In genomic region chr13:43879323-43880181, GRCh38 we compare ENCODE assay signal across 8 cellular contexts. TPM values are rescaled to one million over a fixed set of nuclear protein-coding genes. Genes with fewer than 3 reads are reported as not detected.
DNase-seq lines count a peak whose midpoint lies in the region; ATAC-seq and TF ChIP-seq lines count a peak whose summit lies in the region.

Gene CCDC122, minus strand, starts transcription at chr13:43879740. Its CDS starts 10,364 bp downstream, at chr13:43869376.
Gene LACC1, plus strand, starts transcription at chr13:43879904. Its CDS starts 1,082 bp downstream, at chr13:43880986.

- H3K4me3 ChIP-seq in RWPE2 (ENCODE audit: severe bottlenecking) (peak within 1 kb of the TSS; percentile 97), neuronal stem cell (ENCODE audit: low read length in 2 of 2) (peak within 1 kb of the TSS; percentile 71 to 91)

- no peak within 1 kb of the TSS for H2BK5ac ChIP-seq in neuronal stem cell (ENCODE audit: low read length)

- H3K23ac ChIP-seq in neuronal stem cell (ENCODE audit: low read depth, low read length, poor library complexity): peak within 1 kb of the TSS; percentile 82

- WGBS in neuronal stem cell (ENCODE audit: extremely low coverage in 2 of 2, insufficient read length in 2 of 2, insufficient replicate concordance in 1 of 2), 2 donors: no CpG with 5 or more reads among the region's 96 CpGs

- H3K4me1 ChIP-seq in RWPE2 (ENCODE audit: insufficient read depth, poor library complexity, severe bottlenecking) (peaks cover 11% of the 10 kb centered on the region), neuronal stem cell (ENCODE audit: control insufficient read depth in 2 of 2, insufficient read depth in 1 of 2, low read depth in 1 of 2, low read length in 2 of 2) (peaks cover 0 to 4% of the 10 kb centered on the region in 2 donors)

- peak within 1 kb of the TSS; percentile 34 for H2BK120ac ChIP-seq in neuronal stem cell (ENCODE audit: low read depth, low read length)

- peak within 1 kb of the TSS; percentile 90 for H2BK15ac ChIP-seq in neuronal stem cell (ENCODE audit: low read length)

- DNase-seq in COLO668 (lab: John Stamatoyannopoulos, UW; ENCODE audit: unreplicated experiment) (peak; percentile 98), RWPE2 (ENCODE audit: low spot score) (peak; percentile 76), foreskin melanocyte (peak; percentile 65), neuronal stem cell (ENCODE audit: low spot score) (peak; percentile 62), substantia nigra (lab: John Stamatoyannopoulos, UW) (peak in 48 of 49 donors; percentile 2 to 94 (median 71))
- peak; percentile 32 to 53 (median 49) for DNase-seq in activated naive CD4-positive, alpha-beta T cell (lab: John Stamatoyannopoulos, UW)

- no peak within 1 kb of the TSS for H2AK5ac ChIP-seq in neuronal stem cell (ENCODE audit: low read depth, low read length)

- H3K9me3 ChIP-seq in RWPE2 (ENCODE audit: severe bottlenecking) (no peaks in the 10 kb centered on the region), neuronal stem cell (replicated peaks in 1 of 2; ENCODE audit: control insufficient read depth in 2 of 2, insufficient read depth in 1 of 2, low read depth in 1 of 2, low read length in 2 of 2) (no peaks in the 10 kb centered on the region)

- peak; percentile 75 for ATAC-seq in GM19324 (IDR thresholded peaks at IDR 0.05; ENCODE audit: low FRiP score, unreplicated experiment)
- peak; percentile 65 for ATAC-seq in HG03457 (IDR thresholded peaks at IDR 0.05; ENCODE audit: unreplicated experiment)
- peak; percentile 88 for ATAC-seq in RWPE2 (ENCODE audit: low read depth)

- H3K79me1 ChIP-seq in neuronal stem cell (ENCODE audit: low read depth, low read length): no peaks in the 10 kb centered on the region

- H3K36me3 ChIP-seq in RWPE2 (ENCODE audit: low read depth) (no peaks in the 10 kb centered on the region), neuronal stem cell (replicated peaks in 1 of 2; ENCODE audit: control insufficient read depth in 2 of 2, insufficient read depth in 2 of 2, low read length in 2 of 2) (no peaks in the 10 kb centered on the region)

- H2BK12ac ChIP-seq in neuronal stem cell (ENCODE audit: low read length): no peak within 1 kb of the TSS

- no peak for TF ChIP-seq CTCF in RWPE2 (IDR thresholded peaks at IDR 0.05; ENCODE audit: poor library complexity, severe bottlenecking)

- H3K14ac ChIP-seq in neuronal stem cell (ENCODE audit: low read length): peak within 1 kb of the TSS; percentile 90

- peak within 1 kb of the TSS; percentile 97 for H3K18ac ChIP-seq in neuronal stem cell (ENCODE audit: low read length)

- H3K27me3 ChIP-seq in RWPE2 (ENCODE audit: insufficient read depth, poor library complexity, severe bottlenecking) (no peaks in the 10 kb centered on the region), neuronal stem cell (ENCODE audit: control insufficient read depth in 3 of 3, insufficient read depth in 3 of 3, low read depth in 1 of 3, low read length in 3 of 3) (peaks cover 3 to 20% (median 12%) of the 10 kb centered on the region in 3 experiments)

- no peak within 1 kb of the TSS for H4K8ac ChIP-seq in neuronal stem cell (ENCODE audit: low read depth, low read length)

- peak within 1 kb of the TSS; percentile 100 for H3K4me2 ChIP-seq in neuronal stem cell (ENCODE audit: insufficient read depth, low read length, poor library complexity, severe bottlenecking)

- peak within 1 kb of the TSS; percentile 91 for H3K9ac ChIP-seq in neuronal stem cell (ENCODE audit: low read depth, low read length, poor library complexity)

- H2AFZ ChIP-seq in neuronal stem cell (ENCODE audit: low read length): peak within 1 kb of the TSS; percentile 96

- no peak within 1 kb of the TSS for H3K4ac ChIP-seq in neuronal stem cell (ENCODE audit: low read length)

- H3K27ac ChIP-seq in RWPE2 (ENCODE audit: poor library complexity, severe bottlenecking) (peak within 1 kb of the TSS; percentile 59), neuronal stem cell (replicated peaks; ENCODE audit: low read length) (no peak within 1 kb of the TSS), substantia nigra (ENCODE audit: low read depth, low read length, poor library complexity, severe bottlenecking) (peak within 1 kb of the TSS; percentile 97)

- no peak within 1 kb of the TSS for H4K91ac ChIP-seq in neuronal stem cell (ENCODE audit: low read depth, low read length, poor library complexity)

RNA-seq across cellular contexts. Expression of gene CCDC122, which starts in this region (rescaled TPM):
- 10.3 TPM for polyA plus RNA-seq in neuronal stem cell (2013, experiment 1 of 2)
- 11.6 TPM for polyA plus RNA-seq in neuronal stem cell (2013, experiment 2 of 2)

RNA-seq across cellular contexts. Expression of gene LACC1, which starts in this region (rescaled TPM):
- 0.20 TPM for polyA plus RNA-seq in neuronal stem cell (2013, experiment 1 of 2)
- polyA plus RNA-seq in neuronal stem cell (2013, experiment 2 of 2): 0.18 TPM
